ENCODE assay signal across 24 cellular contexts in the genomic region with DNA sequence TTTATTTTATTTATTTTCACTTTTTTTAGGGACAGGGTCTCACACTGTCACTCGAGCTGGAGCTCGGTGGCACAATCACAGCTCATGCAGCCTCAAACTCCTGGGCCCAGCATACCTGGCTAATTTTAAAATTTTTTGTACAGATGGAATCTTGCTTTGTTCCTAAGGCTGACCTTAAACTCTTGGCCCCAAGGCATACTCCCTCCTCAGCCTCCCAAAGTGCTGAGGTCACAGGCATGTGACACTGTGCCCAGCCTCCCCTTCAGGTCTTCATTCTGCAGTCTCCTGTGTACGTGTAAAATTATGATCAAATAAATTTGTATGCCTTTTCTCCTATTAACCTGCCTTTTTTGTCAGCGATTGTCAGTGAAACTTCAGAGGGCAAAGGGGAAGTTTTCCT. TPM values are rescaled to one million over a fixed set of nuclear protein-coding genes. Genes with fewer than 3 reads are reported as not detected.
"Had no signal": no experiment of that assay in that cellular context is flagged by ENCODE, and none has a peak within 500 bp of the region (broad histone marks: within the 10 kb centered on the region; RNA-seq: fewer than 3 reads in every experiment).

No MANE protein-coding gene starts in this region.

- H3K36me3 ChIP-seq: Peyer's patch, SJCRH30 had no signal

- H3K4me2 ChIP-seq: PC-9 had no signal

- ATAC-seq: Right ventricle myocardium inferior, SK-N-SH treated with all-trans-retinoic acid at 6 μM for 48 hours had no signal

- H3K27ac ChIP-seq: PC-9, Peyer's patch, SJCRH30 had no signal

- H2AFZ ChIP-seq: PC-9 had no signal

- H3K9me3 ChIP-seq: Peyer's patch, SJCRH30 had no signal

- DNase-seq: Karpas-422; KG1; MM.1S; NCI-H1092 treated with DMSO at 0.1 percent for 48 hours; NCI-H1436; NCI-H187; NCI-H2029; NCI-H2081 treated with DMSO at 0.1 percent for 48 hours; NCI-H2171; NCI-H226; NCI-H446; NCI-H510A; NCI-H524 treated with DMSO at 0.1 percent for 48 hours; NCI-H69; NCI-H774; NK-92 treated with Interleukin-12 subunit alpha and Interleukin-12 subunit beta, amount 100 ng/mL, for 24 hours; PC-9; Peyer's patch; SHP77 treated with DMSO at 0.1 percent for 48 hours; SJCRH30 had no signal

- H3K4me3 ChIP-seq: PC-9, Peyer's patch, SJCRH30 had no signal

- H3K4me1 ChIP-seq: Peyer's patch, SJCRH30 had no signal

- H3K27me3 ChIP-seq: Peyer's patch, SJCRH30 had no signal

RNA-seq across cellular contexts. Expression of gene ENTPD1, which starts 44.5 kb away (rescaled TPM):
- total RNA-seq: HT-29, PC-9, RPMI7951 had no signal
